8 cellular contexts compared by ENCODE assay signal in genomic region chr14:45201908-45202307, GRCh38. TPM values are rescaled to one million over a fixed set of nuclear protein-coding genes. Genes with fewer than 3 reads are reported as not detected.
DNase-seq lines count a peak whose midpoint lies in the region; TF ChIP-seq lines count a peak whose summit lies in the region.

No MANE protein-coding gene starts in this region.

- H3K79me2 ChIP-seq in GM23248 (ENCODE audit: insufficient read depth): no peaks in the 10 kb centered on the region

- H3K9ac ChIP-seq in GM23248: no peak overlapping the region

- WGBS in GM23248 (ENCODE audit: low coverage in 1 of 2, low lambda C conversion rate in 2 of 2, missing lambda C conversion rate in 2 of 2), 2 experiments: 30 to 46% methylated on average over 1 of the region's 1 CpG

- peak; percentile 38 to 68 for DNase-seq in SHP77 (lab: John Stamatoyannopoulos, UW)
- DNase-seq in SHP77 treated with DMSO at 0.1 percent for 48 hours (lab: John Stamatoyannopoulos, UW): no peak
- peak; percentile 29 for DNase-seq in GM23248
- DNase-seq in astrocyte of the hippocampus (ENCODE audit: low read depth, low spot score): peak; percentile 13
- DNase-seq in renal cortical epithelial cell (ENCODE audit: low read depth): peak; percentile 10
- no peak for DNase-seq in NCI-H128 (lab: John Stamatoyannopoulos, UW; ENCODE audit: unreplicated experiment)
- no peak for DNase-seq in NCI-H1930 (lab: John Stamatoyannopoulos, UW)

- in situ Hi-C loops in GM23248 (cut with MboI): no loop called here

- H3K4me2 ChIP-seq in GM23248 (ENCODE audit: unreplicated experiment): no peak overlapping the region

- H3K9me3 ChIP-seq in GM23248 (ENCODE audit: low read depth): no peaks in the 10 kb centered on the region

- H3F3A ChIP-seq in GM23248 (ENCODE audit: insufficient read depth): peaks cover 19% of the 10 kb centered on the region

- H3K27ac ChIP-seq in GM23248: no peak overlapping the region

- no peaks in the 10 kb centered on the region for H4K20me1 ChIP-seq in GM23248 (ENCODE audit: insufficient read depth)

- 0 out of 2 replicates have a peak, but pooled peaks have one; percentile 9 for TF ChIP-seq CTCF in LNCAP (IDR thresholded peaks at IDR 0.05)

- H3K36me3 ChIP-seq in GM23248 (ENCODE audit: low read depth): peaks cover 10% of the 10 kb centered on the region; the same call in 1 of the 2 replicates

- H3K9me2 ChIP-seq in GM23248 (ENCODE audit: insufficient read depth): no peaks in the 10 kb centered on the region

- no peaks in the 10 kb centered on the region for H3K27me3 ChIP-seq in GM23248 (replicated peaks; ENCODE audit: insufficient read depth)

- H3K4me1 ChIP-seq in GM23248 (ENCODE audit: insufficient read depth): peaks cover 20% of the 10 kb centered on the region

- H3K4me3 ChIP-seq in GM23248: no peak overlapping the region

- H2AFZ ChIP-seq in GM23248: no peak overlapping the region

RNA-seq across cellular contexts. Expression of gene MIS18BP1, which starts 51.1 kb away (rescaled TPM):
- 28.9 and 30.2 TPM in 2 replicates for total RNA-seq in GM23248 (2014; rRNA removed; shearing (Covaris generic))
- polyA plus RNA-seq in GM23248 (2016; fragmentation: Nextera tagmentation; extraction: Ambion mirVana): 23.3 and 24.4 TPM in 2 replicates
- 24.3 and 29.9 TPM in 2 replicates for total RNA-seq in renal cortical epithelial cell

Comparison
In these comparisons a context has a peak if more than half of its experiments do, and no peak if none do; other contexts are left out.
1. DNase-seq: peak in SHP77 (2 of 2), GM23248 (single experiment), astrocyte of the hippocampus (single experiment) and renal cortical epithelial cell (single experiment); none in SHP77 treated with DMSO at 0.1 percent for 48 hours (single experiment), NCI-H128 (single experiment) and NCI-H1930 (0 of 2).